In the genomic region with DNA sequence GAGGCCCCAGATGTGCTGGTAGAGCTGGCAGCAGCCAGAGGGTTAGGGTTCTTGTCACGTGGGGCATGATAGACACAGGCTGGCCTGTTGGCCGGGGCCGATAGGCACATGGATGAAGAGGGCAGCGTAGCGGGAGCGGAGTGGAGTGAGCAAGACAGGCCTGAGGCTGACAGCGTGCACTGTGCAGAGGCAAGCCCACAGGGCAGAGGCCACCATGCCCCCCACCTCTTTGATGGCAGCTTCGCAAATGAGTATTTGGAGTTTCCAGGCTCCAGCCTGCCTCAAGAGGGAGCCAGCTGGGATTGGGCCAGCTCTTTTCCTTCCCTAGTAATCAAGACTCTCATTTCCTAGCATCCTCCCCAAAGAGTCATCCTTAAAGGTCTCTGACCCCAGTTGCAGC, we compare ENCODE assay signal across 10 cellular contexts. TPM values are rescaled to one million over a fixed set of nuclear protein-coding genes. Genes with fewer than 3 reads are reported as not detected.
DNase-seq lines count a peak whose midpoint lies in the region; ATAC-seq and TF ChIP-seq lines count a peak whose summit lies in the region.
"Had no signal": no experiment of that assay in that cellular context is flagged by ENCODE, and none has a peak within 500 bp of the region (broad histone marks: within the 10 kb centered on the region; RNA-seq: fewer than 3 reads in every experiment).

No MANE protein-coding gene starts in this region.

- no peak overlapping the region for H3K27ac Mint-ChIP-seq in immature natural killer cell

- no peak for ATAC-seq in HG02884 (IDR thresholded peaks at IDR 0.05; ENCODE audit: unreplicated experiment)

- peak; percentile 16 for TF ChIP-seq CTCF in AG04449 (IDR thresholded peaks at IDR 0.05; ENCODE audit: insufficient read depth, low read length, missing control alignments)

- H3K4me1 Mint-ChIP-seq in immature natural killer cell, result peaks cover 12 to 17% of the 10 kb centered on the region in 2 donors

- no peak overlapping the region for H3K4me3 Mint-ChIP-seq in immature natural killer cell
- H3K4me3 Mint-ChIP-seq: CD4-positive, alpha-beta memory T cell had no signal

- CTCF ChIA-PET in AG04449 (lab: Yijun Ruan, JAX), result interaction anchor here (0.6 to 37.7 kb wide), 18 partner anchors 11 to 282 kb away, joined by 3 to 2093 read pairs (median 10); partner anchors contain the start of gene NUAK2

- POLR2A ChIA-PET in AG04449 (lab: Yijun Ruan, JAX), result interaction anchor here (0.6 to 3.3 kb wide), 5 partner anchors 14 to 54 kb away, joined by 3 to 15 read pairs (median 5); partner anchors contain the start of gene NUAK2

- DNase-seq in AG04449 (ENCODE audit: low read depth, low spot score) (no peak), HCEC 1CT (peak; percentile 83), cerebellar cortex (ENCODE audit: low spot score) (peak; percentile 61), kidney tubule cell (ENCODE audit: low spot score) (peak; percentile 82), immature natural killer cell (no peak), islet precursor cell (no peak), NCI-H1417 treated with DMSO at 0.1 percent for 48 hours (lab: John Stamatoyannopoulos, UW) (no peak)
- DNase-seq: aorta; CD4-positive, alpha-beta memory T cell had no signal

- H3K9me3 Mint-ChIP-seq in immature natural killer cell, result no peaks in the 10 kb centered on the region
- H3K9me3 Mint-ChIP-seq: CD4-positive, alpha-beta memory T cell had no signal

- H3K4me3 ChIP-seq in AG04449 (ENCODE audit: low read depth, low read length), result no peak overlapping the region

- H3K27me3 Mint-ChIP-seq in immature natural killer cell (ENCODE audit: low read depth in 3 of 3), result peaks cover 0 to 3% (median 0%) of the 10 kb centered on the region in 3 donors
- H3K27me3 Mint-ChIP-seq: CD4-positive, alpha-beta memory T cell had no signal

- H3K36me3 Mint-ChIP-seq in immature natural killer cell, result no peaks in the 10 kb centered on the region
- H3K36me3 Mint-ChIP-seq: CD4-positive, alpha-beta memory T cell had no signal

RNA-seq across cellular contexts. Expression of gene TMCC2, which starts 43.5 kb away (rescaled TPM):
- 1 to 10 TPM in 1 of 3 donors, under 1 TPM in 1, not detected in 1; 0.50 to 1.1 TPM for polyA plus RNA-seq in immature natural killer cell

RNA-seq across cellular contexts. Expression of gene NUAK2, which starts 50.3 kb away (rescaled TPM):
- polyA plus RNA-seq in immature natural killer cell, result 10 to 100 TPM in 1 of 3 donors, 1 to 10 TPM in 2; 6.3 to 26.4 (median 6.6) TPM

RNA-seq across cellular contexts. Expression of gene DSTYK, which starts 59.8 kb away (rescaled TPM):
- polyA plus RNA-seq in immature natural killer cell, result 1 to 10 TPM; 2.9 to 8.3 (median 3.6) TPM

Comparison
In these comparisons a context has a peak if more than half of its experiments do, and no peak if none do; other contexts are left out.
1. DNase-seq: peak in HCEC 1CT (single experiment), cerebellar cortex (single experiment) and kidney tubule cell (single experiment); none in AG04449 (single experiment), immature natural killer cell (0 of 3), islet precursor cell (single experiment) and NCI-H1417 treated with DMSO at 0.1 percent for 48 hours (single experiment).